Comparison of ENCODE assay signal across 8 cellular contexts in the genomic region with DNA sequence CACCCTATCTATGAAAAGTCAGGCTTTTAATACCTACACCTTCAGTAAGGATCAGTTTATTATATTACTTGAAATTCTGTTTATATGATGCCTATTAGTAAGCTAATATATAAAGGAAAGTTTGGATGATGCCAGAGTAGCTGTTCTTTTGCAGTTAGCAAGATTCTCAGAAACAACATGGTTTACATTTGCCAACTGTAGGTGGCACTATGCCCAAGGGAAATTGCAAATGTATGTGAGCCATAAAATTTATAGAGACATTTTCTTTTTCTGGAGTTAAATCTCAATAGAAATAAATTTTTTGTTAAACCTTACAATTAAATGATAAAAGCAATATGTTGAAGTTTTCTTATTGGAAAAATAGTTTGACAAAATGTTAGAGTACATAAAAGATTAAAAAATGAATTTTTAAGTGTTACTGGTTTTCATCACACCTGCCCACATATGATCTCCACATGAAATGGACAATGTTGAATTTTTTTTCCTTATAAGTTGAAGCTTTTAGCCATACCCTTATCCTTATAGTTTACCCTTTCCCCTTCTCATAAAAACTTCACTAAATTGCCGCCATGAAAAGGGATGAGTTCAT. TPM values are rescaled to one million over a fixed set of nuclear protein-coding genes. Genes with fewer than 3 reads are reported as not detected.
DNase-seq lines count a peak whose midpoint lies in the region; FAIRE-seq and TF ChIP-seq lines count a peak whose summit lies in the region.

No MANE protein-coding gene starts in this region.

- TF ChIP-seq POLR2A in GM12892 (IDR thresholded peaks at IDR 0.05; ENCODE audit: low read depth, low read length), result no peak

- no peaks in the 10 kb centered on the region for H3K9me3 ChIP-seq in HEK293 (ENCODE audit: control insufficient read depth, insufficient read depth, low read depth, low read length)

- POLR2A ChIA-PET in HEK293 (lab: Yijun Ruan, JAX), result no interaction called here

- no peak for FAIRE-seq in GM12892 (lab: Jason Lieb, UNC)

- H3K4me1 ChIP-seq in HEK293 (ENCODE audit: control insufficient read depth, insufficient read depth, low read length), result no peaks in the 10 kb centered on the region

- H3K4me3 ChIP-seq in HEK293 (ENCODE audit: low read depth, low read length), result no peak overlapping the region

- DNase-seq in COR-L47 (lab: John Stamatoyannopoulos, UW), result peak; percentile 40
- peak; percentile 5 for DNase-seq in NOMO-1 treated with DMSO at 0.1 percent for 48 hours (lab: John Stamatoyannopoulos, UW; ENCODE audit: unreplicated experiment)
- DNase-seq in activated naive CD4-positive, alpha-beta T cell treated with anti-CD3 and anti-CD28 coated beads, Interleukin-2, amount 50 U/mL, for 16 hours, result peak; percentile 34
- peak; percentile 44 for DNase-seq in iPS-NIHi11 (ENCODE audit: low spot score)
- DNase-seq in stimulated activated CD4-positive, alpha-beta T cell treated with anti-CD3 and anti-CD28 coated beads, Interleukin-4, amount 100 ng/mL, for 48 hours (ENCODE audit: low read depth in 2 of 2), result peak; percentile 16 to 24
- DNase-seq in GM12892 (ENCODE audit: insufficient read length), result no peak
- DNase-seq in GM19240 (ENCODE audit: insufficient read length, low spot score), result no peak

- peak; percentile 44 for TF ChIP-seq CTCF in HEK293 (tag by site-specific recombination; IDR thresholded peaks at IDR 0.05)

- H3K36me3 ChIP-seq in HEK293 (ENCODE audit: control insufficient read depth in 2 of 2, insufficient read depth in 1 of 2, low read length in 2 of 2), result no peaks in the 10 kb centered on the region

- CTCF ChIA-PET in HEK293 (lab: Yijun Ruan, JAX), result interaction anchor here (0.5 to 6.5 kb wide), 33 partner anchors 10 to 1629 kb away, joined by 3 to 75 read pairs (median 4); a partner anchor contains a TSS

- no peak overlapping the region for H3K27ac ChIP-seq in HEK293 (ENCODE audit: extremely low read depth, low read depth, low read length)

TF ChIP-seq in HEK293, 187 proteins besides CTCF, POLR2A, EP300 and RAD21:
- TF ChIP-seq GLI2 (tag by site-specific recombination; IDR thresholded peaks at IDR 0.05; ENCODE audit: borderline replicate concordance, low read depth) (no peak), ZNF654 (tag by site-specific recombination; IDR thresholded peaks at IDR 0.05; ENCODE audit: low read depth) (peak; percentile 78), MYNN (tag by site-specific recombination; IDR thresholded peaks at IDR 0.05; ENCODE audit: borderline replicate concordance) (no peak), ZNF521 (tag by site-specific recombination; IDR thresholded peaks at IDR 0.05) (no peak)
- TF ChIP-seq, protein P1, sequence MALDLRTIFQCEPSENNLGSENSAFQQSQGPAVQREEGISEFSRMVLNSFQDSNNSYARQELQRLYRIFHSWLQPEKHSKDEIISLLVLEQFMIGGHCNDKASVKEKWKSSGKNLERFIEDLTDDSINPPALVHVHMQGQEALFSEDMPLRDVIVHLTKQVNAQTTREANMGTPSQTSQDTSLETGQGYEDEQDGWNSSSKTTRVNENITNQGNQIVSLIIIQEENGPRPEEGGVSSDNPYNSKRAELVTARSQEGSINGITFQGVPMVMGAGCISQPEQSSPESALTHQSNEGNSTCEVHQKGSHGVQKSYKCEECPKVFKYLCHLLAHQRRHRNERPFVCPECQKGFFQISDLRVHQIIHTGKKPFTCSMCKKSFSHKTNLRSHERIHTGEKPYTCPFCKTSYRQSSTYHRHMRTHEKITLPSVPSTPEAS (tag by site-specific recombination; IDR thresholded peaks at IDR 0.05), result no peak

RNA-seq across cellular contexts. Expression of a gene that starts 32.1 kb away (rescaled TPM):
- not detected for polyA plus RNA-seq in GM12892 (2012; ENCODE audit: missing spikeins)

RNA-seq across cellular contexts. Expression of a gene that starts 48.5 kb away (rescaled TPM):
- not detected for polyA plus RNA-seq in GM12892 (2012; ENCODE audit: missing spikeins)

Comparison
In these comparisons a context has a peak if more than half of its experiments do, and no peak if none do; other contexts are left out.
1. DNase-seq: peak in COR-L47 (single experiment), NOMO-1 treated with DMSO at 0.1 percent for 48 hours (single experiment), activated naive CD4-positive, alpha-beta T cell treated with anti-CD3 and anti-CD28 coated beads, Interleukin-2, amount 50 U/mL, for 16 hours (single experiment), iPS-NIHi11 (single experiment) and stimulated activated CD4-positive, alpha-beta T cell treated with anti-CD3 and anti-CD28 coated beads, Interleukin-4, amount 100 ng/mL, for 48 hours (2 of 2); none in GM12892 (single experiment) and GM19240 (single experiment).